ENCODE assay signal across 1 cellular context in genomic region chr17:57092171-57092570, GRCh38.
TF ChIP-seq lines count a peak whose summit lies in the region.

No MANE protein-coding gene starts in this region.

TF ChIP-seq in IMR-90, 13 proteins besides CTCF, POLR2A, EP300 and RAD21 (continued from another document):
- TF ChIP-seq USF2 (IDR thresholded peaks at IDR 0.05; ENCODE audit: low read depth, low read length) (no peak), CHD1 (IDR thresholded peaks at IDR 0.05; ENCODE audit: low read depth, low read length) (no peak)
